Comparison of ENCODE assay signal across 23 cellular contexts in the genomic region with DNA sequence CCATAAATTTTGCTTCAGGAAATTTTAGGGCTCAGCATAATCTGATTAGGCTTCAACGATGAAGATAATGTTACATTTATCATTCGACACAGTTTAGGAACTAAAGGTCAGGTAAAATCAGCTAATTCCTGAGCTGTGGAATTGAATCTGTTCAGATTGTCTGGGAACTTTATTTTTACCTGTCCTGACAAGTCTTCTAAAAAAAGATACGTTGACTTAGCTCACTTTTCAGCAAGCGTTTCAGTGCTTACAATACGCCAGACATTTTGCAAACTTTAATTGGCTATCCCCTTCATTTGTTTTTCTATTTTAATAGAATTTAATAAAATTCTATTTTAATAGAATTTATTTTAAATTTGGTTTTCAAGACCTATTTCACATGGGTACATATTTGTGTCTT.
"Had no signal": no experiment of that assay in that cellular context is flagged by ENCODE, and none has a peak within 500 bp of the region (broad histone marks: within the 10 kb centered on the region; RNA-seq: fewer than 3 reads in every experiment).

No MANE protein-coding gene starts in this region.

- H3K4me3 ChIP-seq: colonic mucosa, left ventricle myocardium inferior, lower lobe of right lung, neural progenitor cell, ovary, right lobe of liver, spleen, stomach, thoracic aorta, transverse colon had no signal

- FAIRE-seq: endothelial cell of umbilical vein had no signal

- H3K27ac ChIP-seq: colonic mucosa, left ventricle myocardium inferior, lower lobe of right lung, neural progenitor cell, ovary, right lobe of liver, spleen, stomach, thoracic aorta, transverse colon had no signal

- ATAC-seq: lower lobe of right lung; natural killer cell treated with Interleukin-12 subunit alpha and Interleukin-12 subunit beta and Interleukin-15 and Interleukin-18, amount 100 ng/mL, for 72 hours; right lobe of liver had no signal

- H3K27me3 ChIP-seq: colonic mucosa, neural progenitor cell, ovary, right lobe of liver, spleen, stomach, transverse colon had no signal

- H3K36me3 ChIP-seq: colonic mucosa, left ventricle myocardium inferior, lower lobe of right lung, neural progenitor cell, ovary, right lobe of liver, spleen, stomach, thoracic aorta, transverse colon had no signal

- H3K9me3 ChIP-seq: colonic mucosa, left ventricle myocardium inferior, lower lobe of right lung, ovary, right lobe of liver, spleen, stomach, thoracic aorta, transverse colon had no signal

- DNase-seq: colonic mucosa; dermis blood vessel endothelial cell; foreskin melanocyte; glutamatergic neuron; islet precursor cell; left ventricle myocardium inferior; lower lobe of right lung; mesenchymal stem cell; midbrain; nucleus accumbens; ovary; retina; right lobe of liver; spleen; stimulated activated CD4-positive, alpha-beta T cell treated with anti-CD3 and anti-CD28 coated beads, Interleukin-2, amount 100 ng/mL, for 24 hours; stimulated activated naive CD4-positive, alpha-beta T cell; stomach; substantia nigra; transverse colon had no signal

- H3K4me1 ChIP-seq: colonic mucosa, lower lobe of right lung, right lobe of liver had no signal
